8 cellular contexts compared by ENCODE assay signal in genomic region chr3:50327129-50327528, GRCh38. TPM values are rescaled to one million over a fixed set of nuclear protein-coding genes. Genes with fewer than 3 reads are reported as not detected.
A peak's percentile ranks its signal among the peaks of the same experiment; 100 is the strongest.
DNase-seq lines count a peak whose midpoint lies in the region; ATAC-seq and TF ChIP-seq lines count a peak whose summit lies in the region.

No MANE protein-coding gene starts in this region.

- H3K4me3 Mint-ChIP-seq in activated T-cell treated with anti-CD3 and anti-CD28 coated beads, Interleukin-2, amount 50 U/mL, for 4 hours, result peak overlapping the region; percentile 90

- H3K4me1 Mint-ChIP-seq in activated T-cell treated with anti-CD3 and anti-CD28 coated beads, Interleukin-2, amount 50 U/mL, for 4 hours (ENCODE audit: low read depth), result peaks cover 23% of the 10 kb centered on the region

- H3K9me3 ChIP-seq in lower lobe of right lung (no peaks in the 10 kb centered on the region), transverse colon (no peaks in the 10 kb centered on the region)

- TF ChIP-seq POLR2A in transverse colon (IDR thresholded peaks at IDR 0.05), result no peak

- H3K36me3 ChIP-seq in lower lobe of right lung, result peaks cover 45% of the 10 kb centered on the region
- H3K36me3 ChIP-seq in transverse colon, result peaks cover 0 to 22% (median 5%) of the 10 kb centered on the region in 4 donors

- in situ Hi-C loops in astrocyte of the cerebellum (cut with HindIII; ENCODE audit: low sequenced_read_pairs) (no loop called here), transverse colon (cut with MboI; ENCODE audit: low pct_ligation_motif_present in 1 of 4, low pct_unique_long_range_greater_than_20kb in 1 of 4, low sequenced_read_pairs in 3 of 4) (no loop called here)

- no peak for TF ChIP-seq EP300 in transverse colon (IDR thresholded peaks at IDR 0.05; ENCODE audit: low read depth)

- no peaks in the 10 kb centered on the region for H3K27me3 Mint-ChIP-seq in activated T-cell treated with anti-CD3 and anti-CD28 coated beads, Interleukin-2, amount 50 U/mL, for 4 hours (ENCODE audit: low read depth)

- no peak for DNase-seq in activated T-cell treated with anti-CD3 and anti-CD28 coated beads, Interleukin-2, amount 50 U/mL, for 4 hours
- DNase-seq in activated T-cell treated with anti-CD3 and anti-CD28 coated beads, Interleukin-2, amount 50 U/mL, for 48 hours, result no peak
- DNase-seq in astrocyte of the cerebellum (ENCODE audit: low read depth), result no peak
- no peak for DNase-seq in lower lobe of right lung
- DNase-seq in transverse colon, result no peak
- DNase-seq in NCI-H69 (lab: John Stamatoyannopoulos, UW), result no peak
- no peak for DNase-seq in GDM1 (lab: John Stamatoyannopoulos, UW)

- WGBS in transverse colon (ENCODE audit: low coverage in 1 of 2), 2 donors, result 79% methylated on average over 4 of the region's 4 CpGs; no CpG with 5 or more reads in 1 of the 2 donors

- intact Hi-C loops in lower lobe of right lung (cut with DNase I) (no loop called here), transverse colon (cut with DNase I; ENCODE audit: low total_unique reads) (no loop called here)

- no peak for ATAC-seq in activated T-cell treated with anti-CD3 and anti-CD28 coated beads, Interleukin-2, amount 50 U/mL, for 4 hours
- no peak for ATAC-seq in lower lobe of right lung
- no peak for ATAC-seq in GM21423 (IDR thresholded peaks at IDR 0.05; ENCODE audit: unreplicated experiment)

- H3K9me3 Mint-ChIP-seq in activated T-cell treated with anti-CD3 and anti-CD28 coated beads, Interleukin-2, amount 50 U/mL, for 4 hours, result no peaks in the 10 kb centered on the region

- H3K4me1 ChIP-seq in lower lobe of right lung (peaks cover 59% of the 10 kb centered on the region), transverse colon (peaks cover 9 to 40% (median 31%) of the 10 kb centered on the region in 4 donors)

- TF ChIP-seq CTCF in astrocyte of the cerebellum (IDR thresholded peaks at IDR 0.05; ENCODE audit: low read depth, low read length, missing control alignments) (no peak), lower lobe of right lung (IDR thresholded peaks at IDR 0.05) (no peak), transverse colon (IDR thresholded peaks at IDR 0.05) (no peak)

- H3K4me3 ChIP-seq in astrocyte of the cerebellum (ENCODE audit: low read depth, low read length) (peak overlapping the region; percentile 88), lower lobe of right lung (peak overlapping the region; percentile 97), transverse colon (peak overlapping the region; percentile 74 to 99 (median 98))

- H3K36me3 Mint-ChIP-seq in activated T-cell treated with anti-CD3 and anti-CD28 coated beads, Interleukin-2, amount 50 U/mL, for 4 hours (ENCODE audit: insufficient read depth), result peaks cover 7% of the 10 kb centered on the region

- H3K27ac ChIP-seq in lower lobe of right lung, result peak overlapping the region; percentile 89
- peak overlapping the region; percentile 89 to 93 (median 90) for H3K27ac ChIP-seq in transverse colon

- no peaks in the 10 kb centered on the region for H3K27me3 ChIP-seq in lower lobe of right lung (ENCODE audit: low read depth)
- H3K27me3 ChIP-seq in transverse colon, result no peaks in the 10 kb centered on the region

RNA-seq across cellular contexts. Expression of gene TUSC2, which starts 0.9 kb away (rescaled TPM):
- total RNA-seq in activated T-cell treated with anti-CD3 and anti-CD28 coated beads, Interleukin-2, amount 50 U/mL, for 4 hours, result 10 to 100 TPM; 40.8 to 48.7 (median 48.5) TPM
- total RNA-seq in lower lobe of right lung, result 29.4 TPM
- 10 to 100 TPM in 3 of 4 donors, 1 to 10 TPM in 1; 7.9 to 39.6 (median 28.0) TPM for total RNA-seq in transverse colon

RNA-seq across cellular contexts. Expression of gene HYAL2, which starts 4.6 kb away (rescaled TPM):
- 10 to 100 TPM; 17.0 to 19.5 (median 19.2) TPM for total RNA-seq in activated T-cell treated with anti-CD3 and anti-CD28 coated beads, Interleukin-2, amount 50 U/mL, for 4 hours
- total RNA-seq in lower lobe of right lung (155 TPM), transverse colon (10 to 100 TPM; 18.7 to 51.1 (median 32.0) TPM)

RNA-seq across cellular contexts. Expression of gene RASSF1, which starts 13.5 kb away (rescaled TPM):
- 10 to 100 TPM; 33.7 to 40.3 (median 37.3) TPM for total RNA-seq in activated T-cell treated with anti-CD3 and anti-CD28 coated beads, Interleukin-2, amount 50 U/mL, for 4 hours
- total RNA-seq in lower lobe of right lung (39.5 TPM), transverse colon (10 to 100 TPM in 3 of 4 donors, 1 to 10 TPM in 1; 9.8 to 29.2 (median 21.7) TPM)

RNA-seq across cellular contexts. Expression of gene ZMYND10, which starts 18.4 kb away (rescaled TPM):
- total RNA-seq in activated T-cell treated with anti-CD3 and anti-CD28 coated beads, Interleukin-2, amount 50 U/mL, for 4 hours, result 1 to 10 TPM in 1 of 3 donors, under 1 TPM in 2; 0.71 to 1.0 (median 0.96) TPM
- total RNA-seq in lower lobe of right lung (32.8 TPM), transverse colon (not detected)

RNA-seq across cellular contexts. Expression of gene NPRL2, which starts 23.4 kb away (rescaled TPM):
- 10 to 100 TPM; 34.0 to 46.9 (median 37.0) TPM for total RNA-seq in activated T-cell treated with anti-CD3 and anti-CD28 coated beads, Interleukin-2, amount 50 U/mL, for 4 hours
- 17.7 TPM for total RNA-seq in lower lobe of right lung
- 10 to 100 TPM in 2 of 4 donors, 1 to 10 TPM in 2; 6.0 to 29.2 (median 13.1) TPM for total RNA-seq in transverse colon
